ENCODE assay signal across 18 cellular contexts in the genomic region with DNA sequence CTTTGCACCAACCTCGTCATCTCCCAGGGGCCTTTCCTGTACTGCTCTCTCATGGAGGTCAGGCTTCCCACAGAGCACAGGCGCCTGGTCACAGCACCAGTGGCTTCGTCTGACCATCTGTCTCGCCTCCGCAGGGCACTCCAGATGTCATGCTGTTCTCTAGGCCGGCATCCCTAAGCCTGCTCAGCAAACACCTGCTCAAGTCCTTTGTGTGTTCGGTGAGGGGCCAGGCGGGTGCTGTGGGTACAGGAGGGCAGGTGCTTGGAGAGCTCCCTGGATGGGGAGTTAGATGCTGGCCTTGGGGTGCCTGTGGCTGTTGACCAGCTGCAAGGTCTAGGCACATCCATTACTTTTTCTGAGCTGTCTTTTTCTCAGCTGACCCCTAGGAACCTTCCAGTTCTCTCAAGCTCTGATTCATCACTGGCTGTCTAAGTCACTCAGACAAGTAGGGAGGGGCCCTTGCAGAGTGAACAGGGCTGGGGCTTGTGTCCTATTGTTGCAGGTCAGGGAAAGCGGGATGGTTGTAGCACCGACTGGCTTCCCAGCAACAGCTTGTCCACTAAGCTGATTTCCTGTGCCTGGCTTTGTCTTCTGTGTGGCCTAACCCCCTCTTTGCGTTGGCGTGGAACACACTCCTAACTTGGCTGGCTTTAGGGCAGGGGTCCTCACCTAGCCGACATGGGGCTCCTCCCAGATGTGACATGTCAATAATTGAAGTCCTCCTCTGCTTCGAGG. TPM values are rescaled to one million over a fixed set of nuclear protein-coding genes. Genes with fewer than 3 reads are reported as not detected.
DNase-seq lines count a peak whose midpoint lies in the region; ATAC-seq lines count a peak whose summit lies in the region.
"Had no signal": no experiment of that assay in that cellular context is flagged by ENCODE, and none has a peak within 500 bp of the region (broad histone marks: within the 10 kb centered on the region; RNA-seq: fewer than 3 reads in every experiment).

No MANE protein-coding gene starts in this region.

- peak; percentile 65 for DNase-seq in D341Med (ENCODE audit: low spot score)
- DNase-seq in NCI-H1092 treated with DMSO at 0.1 percent for 48 hours (lab: John Stamatoyannopoulos, UW): peak; percentile 83
- peak; percentile 84 for DNase-seq in SHP77 treated with DMSO at 0.1 percent for 48 hours (lab: John Stamatoyannopoulos, UW)
- DNase-seq in kidney tubule cell (ENCODE audit: low spot score): peak; percentile 17
- no peak for DNase-seq in A172 (ENCODE audit: low spot score)
- DNase-seq: activated CD4-positive, alpha-beta memory T cell treated with anti-CD3 and anti-CD28 coated beads for 36 hours; AML-193; caudate nucleus; hypothalamus; lower lobe of right lung; NCI-H1105; ovary; PC-9; T-helper 17 cell had no signal

- no peak for ATAC-seq in GM21619 (IDR thresholded peaks at IDR 0.05; ENCODE audit: unreplicated experiment)
- ATAC-seq in GM18858 (IDR thresholded peaks at IDR 0.05; ENCODE audit: unreplicated experiment): no peak
- ATAC-seq in GM21717 (IDR thresholded peaks at IDR 0.05; ENCODE audit: unreplicated experiment): no peak
- ATAC-seq: lower lobe of right lung, T-helper 17 cell had no signal

RNA-seq across cellular contexts. Expression of gene CLDN5, which starts 9.2 kb away (rescaled TPM):
- total RNA-seq in A172 (2014; rRNA removed; shearing (Covaris generic)): not detected in 2 replicates
- total RNA-seq: G401, PC-9 had no signal

RNA-seq across cellular contexts. Expression of gene CDC45, which starts 35.3 kb away (rescaled TPM):
- total RNA-seq in A172 (2014; rRNA removed; shearing (Covaris generic)): 26.7 and 45.7 TPM in 2 replicates

RNA-seq across cellular contexts. Expression of gene UFD1, which starts 36.0 kb away (rescaled TPM):
- total RNA-seq in A172 (2014; rRNA removed; shearing (Covaris generic)): 64.8 and 73.0 TPM in 2 replicates
